ENCODE assay signal across 13 cellular contexts in genomic region chr2:180625006-180625844, GRCh38.
A peak's percentile ranks its signal among the peaks of the same experiment; 100 is the strongest.
DNase-seq lines count a peak whose midpoint lies in the region; ATAC-seq and TF ChIP-seq lines count a peak whose summit lies in the region.
"Had no signal": no experiment of that assay in that cellular context is flagged by ENCODE, and none has a peak within 500 bp of the region (broad histone marks: within the 10 kb centered on the region; RNA-seq: fewer than 3 reads in every experiment).

No MANE protein-coding gene starts in this region.

- H3K4me3 Mint-ChIP-seq in MCF 10A (ENCODE audit: unreplicated experiment) (no peak overlapping the region), WTC11 (no peak overlapping the region)
- H3K4me3 Mint-ChIP-seq in CD8-positive, alpha-beta memory T cell, result no peak overlapping the region

- no peaks in the 10 kb centered on the region for H3K4me1 ChIP-seq in breast epithelium
- H3K4me1 ChIP-seq in CD8-positive, alpha-beta memory T cell (ENCODE audit: insufficient read depth, low read length), result no peaks in the 10 kb centered on the region
- H3K4me1 ChIP-seq: gastroesophageal sphincter had no signal

- H3K9me3 ChIP-seq in breast epithelium, result no peaks in the 10 kb centered on the region
- H3K9me3 ChIP-seq in CD8-positive, alpha-beta memory T cell (ENCODE audit: low read length), result no peaks in the 10 kb centered on the region
- H3K9me3 ChIP-seq: gastroesophageal sphincter had no signal

- no peaks in the 10 kb centered on the region for H3K36me3 ChIP-seq in breast epithelium
- H3K36me3 ChIP-seq in CD8-positive, alpha-beta memory T cell (ENCODE audit: insufficient read depth, low read length), result no peaks in the 10 kb centered on the region
- H3K36me3 ChIP-seq: gastroesophageal sphincter had no signal

- no peak overlapping the region for H3K27ac ChIP-seq in breast epithelium
- H3K27ac ChIP-seq in CD8-positive, alpha-beta memory T cell (ENCODE audit: low read depth, low read length), result no peak overlapping the region
- H3K27ac ChIP-seq: 22Rv1, gastroesophageal sphincter had no signal

- TF ChIP-seq CTCF in MCF 10A (IDR thresholded peaks at IDR 0.05; ENCODE audit: unreplicated experiment) (no peak), breast epithelium (IDR thresholded peaks at IDR 0.05) (no peak), WTC11 (IDR thresholded peaks at IDR 0.05) (no peak)

- H3K27ac Mint-ChIP-seq in MCF 10A (ENCODE audit: low read depth, unreplicated experiment), result no peak overlapping the region
- no peak overlapping the region for H3K27ac Mint-ChIP-seq in WTC11
- H3K27ac Mint-ChIP-seq in CD8-positive, alpha-beta memory T cell, result no peak overlapping the region

- TF ChIP-seq POLR2A in breast epithelium (IDR thresholded peaks at IDR 0.05), result no peak

- H3K36me3 Mint-ChIP-seq in MCF 10A (ENCODE audit: insufficient read depth, unreplicated experiment) (no peaks in the 10 kb centered on the region), WTC11 (peaks cover 3% of the 10 kb centered on the region)
- H3K36me3 Mint-ChIP-seq in CD8-positive, alpha-beta memory T cell, result no peaks in the 10 kb centered on the region

- CTCF ChIA-PET in MCF 10A (lab: Yijun Ruan, JAX) (interaction anchor here (0.6 kb wide), 1 partner anchor 30 kb away, joined by 3 read pairs; no protein-coding TSS in a partner anchor), WTC11 (lab: Charles Lee) (no interaction called here)
- CTCF ChIA-PET in CD8-positive, alpha-beta memory T cell (lab: Charles Lee), result no interaction called here

- BruUV-seq in MCF 10A (replicated peaks; lab: Mats Ljungman, UMichigan), result no TSS peak

- ATAC-seq in WTC11, result peak; percentile 47
- no peak for ATAC-seq in HG03159 (IDR thresholded peaks at IDR 0.05; ENCODE audit: unreplicated experiment)
- ATAC-seq: gastroesophageal sphincter, left lobe of liver had no signal

- H3K4me1 Mint-ChIP-seq in MCF 10A (ENCODE audit: insufficient read depth, unreplicated experiment) (peaks cover 16% of the 10 kb centered on the region), WTC11 (peaks cover 7% of the 10 kb centered on the region)
- H3K4me1 Mint-ChIP-seq in CD8-positive, alpha-beta memory T cell, result no peaks in the 10 kb centered on the region

- POLR2A ChIA-PET in MCF 10A (lab: Yijun Ruan, JAX), result interaction anchor here (0.7 kb wide), 2 partner anchors 98 to 639 kb away, joined by 3 read pairs; no protein-coding TSS in a partner anchor
- POLR2A ChIA-PET in WTC11 (lab: Charles Lee), result no interaction called here
- POLR2A ChIA-PET in CD8-positive, alpha-beta memory T cell (lab: Charles Lee), result no interaction called here

- no peaks in the 10 kb centered on the region for H3K27me3 Mint-ChIP-seq in MCF 10A (ENCODE audit: insufficient read depth, unreplicated experiment)
- no peaks in the 10 kb centered on the region for H3K27me3 Mint-ChIP-seq in WTC11 (ENCODE audit: low read depth)
- H3K27me3 Mint-ChIP-seq in CD8-positive, alpha-beta memory T cell, result no peaks in the 10 kb centered on the region

- no peaks in the 10 kb centered on the region for H3K27me3 ChIP-seq in breast epithelium
- no peaks in the 10 kb centered on the region for H3K27me3 ChIP-seq in CD8-positive, alpha-beta memory T cell (ENCODE audit: insufficient read depth, low read length, poor library complexity, severe bottlenecking)
- H3K27me3 ChIP-seq: gastroesophageal sphincter had no signal

- H3K9me3 Mint-ChIP-seq in MCF 10A (ENCODE audit: unreplicated experiment) (no peaks in the 10 kb centered on the region), WTC11 (peaks cover 17% of the 10 kb centered on the region)
- peaks cover 0 to 4% (median 0%) of the 10 kb centered on the region in 5 donors for H3K9me3 Mint-ChIP-seq in CD8-positive, alpha-beta memory T cell

- H3K4me3 ChIP-seq in breast epithelium, result no peak overlapping the region
- no peak overlapping the region for H3K4me3 ChIP-seq in CD8-positive, alpha-beta memory T cell (ENCODE audit: low read length)
- H3K4me3 ChIP-seq: gastroesophageal sphincter had no signal

- DNase-seq in MCF 10A (ENCODE audit: unreplicated experiment) (peak; percentile 61), breast epithelium (ENCODE audit: low spot score in 2 of 2) (no peak), WTC11 (ENCODE audit: low spot score) (no peak), fibroblast of the conjunctiva (ENCODE audit: low read depth) (peak; percentile 43), stromal cell of bone marrow (ENCODE audit: low read depth) (peak; percentile 88), SW480 (ENCODE audit: low spot score) (no peak)
- no peak for DNase-seq in CD8-positive, alpha-beta memory T cell
- DNase-seq: activated CD4-positive, alpha-beta T cell treated with anti-CD3 and anti-CD28 coated beads, Interleukin-2, amount 50 U/mL, for 4 hours; NCI-H2171 had no signal

- intact Hi-C loops in MCF 10A (cut with micrococcal nuclease) (loop anchor here (10.0 kb wide), 1 partner anchor 50 kb away; no protein-coding TSS in a partner anchor), breast epithelium (cut with DNase I; ENCODE audit: low total_unique reads) (no loop called here)

TF ChIP-seq in WTC11, 78 proteins besides CTCF, POLR2A, EP300 and RAD21:
- TF ChIP-seq GABPB1 (CRISPR knock-in tag; IDR thresholded peaks at IDR 0.05) (no peak), ETV6 (CRISPR knock-in tag; IDR thresholded peaks at IDR 0.05) (no peak), SMAD3 (CRISPR knock-in tag; IDR thresholded peaks at IDR 0.05; ENCODE audit: borderline replicate concordance) (no peak), E2F5 (CRISPR knock-in tag; IDR thresholded peaks at IDR 0.05) (no peak), TP53 (CRISPR knock-in tag; IDR thresholded peaks at IDR 0.05) (no peak), ZNF396 (CRISPR knock-in tag; IDR thresholded peaks at IDR 0.05; ENCODE audit: borderline replicate concordance) (no peak), JUN (CRISPR knock-in tag; IDR thresholded peaks at IDR 0.05) (no peak), PRRX2 (CRISPR knock-in tag; IDR thresholded peaks at IDR 0.05) (no peak), E2F4 (CRISPR knock-in tag; IDR thresholded peaks at IDR 0.05; ENCODE audit: borderline replicate concordance, low read depth) (no peak), FOXJ3 (CRISPR knock-in tag; IDR thresholded peaks at IDR 0.05; ENCODE audit: borderline replicate concordance) (no peak)

Comparison
In these comparisons a context has a peak if more than half of its experiments do, and no peak if none do; other contexts are left out.
1. DNase-seq: peak in MCF 10A (single experiment), fibroblast of the conjunctiva (single experiment) and stromal cell of bone marrow (single experiment); none in breast epithelium (0 of 2), WTC11 (single experiment), SW480 (single experiment) and CD8-positive, alpha-beta memory T cell (0 of 5).